In genomic region chr5:6453937-6454560, GRCh38 we compare ENCODE assay signal across 19 cellular contexts. TPM values are rescaled to one million over a fixed set of nuclear protein-coding genes. Genes with fewer than 3 reads are reported as not detected.
"Had no signal": no experiment of that assay in that cellular context is flagged by ENCODE, and none has a peak within 500 bp of the region (broad histone marks: within the 10 kb centered on the region; RNA-seq: fewer than 3 reads in every experiment).

No MANE protein-coding gene starts in this region.

- H3K4me3 ChIP-seq: mucosa of descending colon, prostate gland, testis had no signal

- ATAC-seq: effector memory CD8-positive, alpha-beta T cell; left colon; mucosa of descending colon; natural killer cell treated with Interleukin-12 subunit alpha and Interleukin-12 subunit beta and Interleukin-15 and Interleukin-18, amount 100 ng/mL, for 72 hours; stimulated activated naive CD8-positive, alpha-beta T cell treated with anti-CD3 and anti-CD28 coated beads, Interleukin-15, amount 100 ng/mL, for 72 hours; T-helper 17 cell had no signal

- H3K27ac Mint-ChIP-seq: activated naive CD4-positive, alpha-beta T cell treated with anti-CD3 and anti-CD28 coated beads, Interleukin-2, amount 10 ng/mL, durations not matched to agents 7 days and 5 days; activated T-helper 2 cell treated with anti-CD3 and anti-CD28 coated beads, Interferon-gamma antibody, Interleukin-2, Interleukin-4, amounts not matched to agents 10 μg/mL and 5 μg/mL and 100 μg/mL, durations not matched to agents 14 hours and 24 hours and 36 hours; effector memory CD8-positive, alpha-beta T cell; natural killer cell treated with Interleukin-12 subunit alpha and Interleukin-12 subunit beta and Interleukin-15 and Interleukin-18, amount 100 ng/mL, for 72 hours; stimulated activated naive CD8-positive, alpha-beta T cell treated with anti-CD3 and anti-CD28 coated beads, Interleukin-15, amount 100 ng/mL, for 72 hours; T-helper 17 cell had no signal

- H3K4me1 ChIP-seq: prostate gland had no signal

- H3K4me3 Mint-ChIP-seq: activated naive CD4-positive, alpha-beta T cell treated with anti-CD3 and anti-CD28 coated beads, Interleukin-2, amount 10 ng/mL, durations not matched to agents 7 days and 5 days; central memory CD8-positive, alpha-beta T cell; effector memory CD8-positive, alpha-beta T cell; natural killer cell treated with Interleukin-12 subunit alpha and Interleukin-12 subunit beta and Interleukin-15 and Interleukin-18, amount 100 ng/mL, for 72 hours; stimulated activated naive CD8-positive, alpha-beta T cell treated with anti-CD3 and anti-CD28 coated beads, Interleukin-15, amount 100 ng/mL, for 72 hours; T-helper 17 cell had no signal

- DNase-seq: activated CD4-positive, alpha-beta T cell treated with anti-CD3 and anti-CD28 coated beads, Interleukin-2, amount 50 U/mL, for 1 hour; activated CD4-positive, CD25-positive, alpha-beta regulatory T cell; activated naive CD4-positive, alpha-beta T cell treated with anti-CD3 and anti-CD28 coated beads, Interleukin-2, amount 10 ng/mL, durations not matched to agents 7 days and 5 days; activated T-cell treated with anti-CD3 and anti-CD28 coated beads for 4 hours; effector memory CD8-positive, alpha-beta T cell; left colon; mucosa of descending colon; nucleus accumbens; stimulated activated CD4-positive, alpha-beta T cell treated with anti-CD3 and anti-CD28 coated beads, Interleukin-4, amount 100 ng/mL, for 24 hours; stimulated activated naive CD8-positive, alpha-beta T cell treated with anti-CD3 and anti-CD28 coated beads, Interleukin-15, amount 100 ng/mL, for 72 hours; T-helper 17 cell; testis had no signal

- H3K9me3 Mint-ChIP-seq: activated naive CD4-positive, alpha-beta T cell treated with anti-CD3 and anti-CD28 coated beads, Interleukin-2, amount 10 ng/mL, durations not matched to agents 7 days and 5 days; activated T-helper 2 cell treated with anti-CD3 and anti-CD28 coated beads, Interferon-gamma antibody, Interleukin-2, Interleukin-4, amounts not matched to agents 10 μg/mL and 5 μg/mL and 100 μg/mL, durations not matched to agents 14 hours and 24 hours and 36 hours; central memory CD8-positive, alpha-beta T cell; effector memory CD8-positive, alpha-beta T cell; natural killer cell treated with Interleukin-12 subunit alpha and Interleukin-12 subunit beta and Interleukin-15 and Interleukin-18, amount 100 ng/mL, for 72 hours; stimulated activated naive CD8-positive, alpha-beta T cell treated with anti-CD3 and anti-CD28 coated beads, Interleukin-15, amount 100 ng/mL, for 72 hours had no signal

- H3K36me3 ChIP-seq: prostate gland had no signal

- H3K27ac ChIP-seq: epithelial cell of prostate, testis had no signal

- H3K9me3 ChIP-seq: mucosa of descending colon, prostate gland, testis had no signal

- H3K36me3 Mint-ChIP-seq: activated naive CD4-positive, alpha-beta T cell treated with anti-CD3 and anti-CD28 coated beads, Interleukin-2, amount 10 ng/mL, durations not matched to agents 7 days and 5 days had no signal

- H3K27me3 ChIP-seq: testis had no signal

RNA-seq across cellular contexts. Expression of gene UBE2QL1, which starts 5.4 kb away (rescaled TPM):
- total RNA-seq: activated CD8-positive, alpha-beta memory T cell treated with anti-CD3 and anti-CD28 coated beads for 36 hours; glomerular endothelial cell; natural killer cell treated with Interleukin-12 subunit alpha and Interleukin-12 subunit beta and Interleukin-15 and Interleukin-18, amount 100 ng/mL, for 72 hours had no signal
